Comparison of ENCODE assay signal across 1 cellular context in the genomic region with DNA sequence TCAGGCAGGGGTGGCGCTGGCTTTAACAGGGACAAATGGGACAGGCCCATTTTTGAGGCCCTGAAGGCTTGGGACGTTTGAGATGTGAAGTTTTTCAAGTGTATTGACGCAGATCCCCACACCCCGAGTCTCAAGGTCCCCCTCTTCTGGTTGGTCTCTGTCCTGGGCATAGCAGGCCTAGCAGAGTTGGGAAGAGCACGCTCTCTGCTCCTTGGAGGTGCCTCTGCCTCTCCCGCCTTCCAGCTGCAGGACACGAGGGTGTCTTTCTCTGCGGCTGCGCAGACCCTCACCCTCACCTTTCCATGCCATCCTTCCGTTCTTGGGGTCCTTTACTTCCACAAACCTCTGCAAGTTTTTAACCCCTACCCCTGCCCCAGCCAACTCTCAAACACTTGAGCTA.
A peak's percentile ranks its signal among the peaks of the same experiment; 100 is the strongest.
TF ChIP-seq lines count a peak whose summit lies in the region.

No MANE protein-coding gene starts in this region.

TF ChIP-seq in K562, 482 proteins besides CTCF, POLR2A, EP300 and RAD21:
- TF ChIP-seq NRF1 (conservative IDR thresholded peaks at IDR 0.05 in 1 of 2, IDR thresholded peaks at IDR 0.05 in 1 of 2), result peak in 1 of 2 experiments; percentile 48; a peak in 3 of 4 replicates
- TF ChIP-seq LCOR (CRISPR knock-in tag; IDR thresholded peaks at IDR 0.05), result no peak
- TF ChIP-seq, protein P1, sequence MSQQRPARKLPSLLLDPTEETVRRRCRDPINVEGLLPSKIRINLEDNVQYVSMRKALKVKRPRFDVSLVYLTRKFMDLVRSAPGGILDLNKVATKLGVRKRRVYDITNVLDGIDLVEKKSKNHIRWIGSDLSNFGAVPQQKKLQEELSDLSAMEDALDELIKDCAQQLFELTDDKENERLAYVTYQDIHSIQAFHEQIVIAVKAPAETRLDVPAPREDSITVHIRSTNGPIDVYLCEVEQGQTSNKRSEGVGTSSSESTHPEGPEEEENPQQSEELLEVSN (IDR thresholded peaks at IDR 0.05; ENCODE audit: borderline replicate concordance in 1 of 2, extremely low read depth in 1 of 2, insufficient read depth in 1 of 2, insufficient read length in 1 of 2, low read depth in 1 of 2, low read length in 1 of 2, poor library complexity in 1 of 2, severe bottlenecking in 1 of 2), result peak in 1 of 2 experiments; percentile 24
- TF ChIP-seq C11orf30 (IDR thresholded peaks at IDR 0.05; ENCODE audit: low read depth), result no peak
